Comparison of ENCODE assay signal across 8 cellular contexts in genomic region chr15:24954783-24955548, GRCh38. TPM values are rescaled to one million over a fixed set of nuclear protein-coding genes. Genes with fewer than 3 reads are reported as not detected.
DNase-seq lines count a peak whose midpoint lies in the region; ATAC-seq and TF ChIP-seq lines count a peak whose summit lies in the region.

Gene SNRPN (plus strand): TSS chr15:24954987. CDS start chr15:24974454, 19,467 bp downstream.
Gene SNURF (plus strand): TSS chr15:24954987. CDS start chr15:24955049, 62 bp downstream.

- no peak for TF ChIP-seq EP300 in suprapubic skin (IDR thresholded peaks at IDR 0.05)

- no peaks in the 10 kb centered on the region for H3K9me3 ChIP-seq in suprapubic skin

- H3K27ac Mint-ChIP-seq in activated naive CD4-positive, alpha-beta T cell treated with anti-CD3 and anti-CD28 coated beads, Interleukin-2, amount 10 ng/mL, durations not matched to agents 7 days and 5 days, result peak within 1 kb of the TSS; percentile 93

- 56% methylated on average over 48 of the region's 48 CpGs for WGBS in suprapubic skin

- DNase-seq in SKM-1 treated with dmso at 0.1 percent for 144 hours (lab: John Stamatoyannopoulos, UW; ENCODE audit: unreplicated experiment), result peak; percentile 14
- DNase-seq in SKM-1 (lab: John Stamatoyannopoulos, UW; ENCODE audit: unreplicated experiment), result no peak
- DNase-seq in SHP77 treated with DMSO at 0.1 percent for 48 hours (lab: John Stamatoyannopoulos, UW), result peak; percentile 81
- peak; percentile 68 for DNase-seq in activated naive CD4-positive, alpha-beta T cell treated with anti-CD3 and anti-CD28 coated beads, Interleukin-2, amount 10 ng/mL, durations not matched to agents 7 days and 5 days
- peak; percentile 72 for DNase-seq in glomerular visceral epithelial cell (ENCODE audit: extremely low spot score)
- DNase-seq in occipital lobe (lab: John Stamatoyannopoulos, UW), result peak; percentile 63
- DNase-seq in suprapubic skin (ENCODE audit: low spot score in 2 of 2), result peak; percentile 80 to 85

- H3K27me3 Mint-ChIP-seq in activated naive CD4-positive, alpha-beta T cell treated with anti-CD3 and anti-CD28 coated beads, Interleukin-2, amount 10 ng/mL, durations not matched to agents 7 days and 5 days, result peaks cover 6% of the 10 kb centered on the region

- H3K4me3 Mint-ChIP-seq in activated naive CD4-positive, alpha-beta T cell treated with anti-CD3 and anti-CD28 coated beads, Interleukin-2, amount 10 ng/mL, durations not matched to agents 7 days and 5 days, result peak within 1 kb of the TSS; percentile 82

- TF ChIP-seq CTCF in suprapubic skin (IDR thresholded peaks at IDR 0.05), result no peak

- H3K4me1 Mint-ChIP-seq in activated naive CD4-positive, alpha-beta T cell treated with anti-CD3 and anti-CD28 coated beads, Interleukin-2, amount 10 ng/mL, durations not matched to agents 7 days and 5 days, result peaks cover 16% of the 10 kb centered on the region

- peak within 1 kb of the TSS; percentile 61 for H3K4me3 ChIP-seq in suprapubic skin

- no peaks in the 10 kb centered on the region for H3K4me1 ChIP-seq in suprapubic skin

- peak in 1 of 2 donors; percentile 36 for TF ChIP-seq POLR2A in suprapubic skin (IDR thresholded peaks at IDR 0.05)

- peaks cover 4% of the 10 kb centered on the region for H3K27me3 ChIP-seq in suprapubic skin

- peaks cover 19% of the 10 kb centered on the region for H3K9me3 Mint-ChIP-seq in activated naive CD4-positive, alpha-beta T cell treated with anti-CD3 and anti-CD28 coated beads, Interleukin-2, amount 10 ng/mL, durations not matched to agents 7 days and 5 days

- H3K36me3 ChIP-seq in suprapubic skin, result no peaks in the 10 kb centered on the region

- peak within 1 kb of the TSS; percentile 87 for H3K27ac ChIP-seq in suprapubic skin

- ATAC-seq in HG03439 (IDR thresholded peaks at IDR 0.05; ENCODE audit: unreplicated experiment), result peak; percentile 52

- CTCF ChIA-PET in activated naive CD4-positive, alpha-beta T cell treated with anti-CD3 and anti-CD28 coated beads, Interleukin-2, amount 10 ng/mL, durations not matched to agents 7 days and 5 days (lab: Charles Lee), result no interaction called here

- H3K36me3 Mint-ChIP-seq in activated naive CD4-positive, alpha-beta T cell treated with anti-CD3 and anti-CD28 coated beads, Interleukin-2, amount 10 ng/mL, durations not matched to agents 7 days and 5 days, result peaks cover 14% of the 10 kb centered on the region

RNA-seq across cellular contexts. Expression of gene SNRPN, which starts in this region (rescaled TPM):
- 175 TPM for total RNA-seq in occipital lobe
- total RNA-seq in suprapubic skin, result 10 to 100 TPM; 42.1 to 67.8 (median 48.3) TPM

RNA-seq across cellular contexts. Expression of gene SNURF, which starts in this region (rescaled TPM):
- total RNA-seq in occipital lobe, result 51.9 TPM
- total RNA-seq in suprapubic skin, result 10 to 100 TPM in 1 of 4 donors, 1 to 10 TPM in 2, not detected in 1; 7.1 to 17.8 (median 9.8) TPM
